In genomic region chr10:63456437-63457210, GRCh38 we compare ENCODE assay signal across 1 cellular context.
TF ChIP-seq lines count a peak whose summit lies in the region.

No MANE protein-coding gene starts in this region.

TF ChIP-seq in SK-N-SH, 30 proteins besides CTCF, POLR2A, EP300 and RAD21 (continued from another document):
- TF ChIP-seq USF2 (IDR thresholded peaks at IDR 0.05; ENCODE audit: borderline replicate concordance, low read depth, low read length): no peak
- no peak for TF ChIP-seq RCOR1 (IDR thresholded peaks at IDR 0.05; ENCODE audit: low read length)
- TF ChIP-seq USF1 (IDR thresholded peaks at IDR 0.05; ENCODE audit: borderline replicate concordance, low read depth): no peak
- peak; percentile 54 for TF ChIP-seq JUND (IDR thresholded peaks at IDR 0.05)
TF ChIP-seq in SK-N-SH: peak in this region for 6.
